ENCODE assay signal across 1 cellular context in genomic region chr7:157607218-157607617, GRCh38.
TF ChIP-seq lines count a peak whose summit lies in the region.

No MANE protein-coding gene starts in this region.

TF ChIP-seq in K562, 482 proteins besides CTCF, POLR2A, EP300 and RAD21 (continued from another document):
- TF ChIP-seq TFAP4 (CRISPR knock-in tag; IDR thresholded peaks at IDR 0.05; ENCODE audit: borderline replicate concordance) (no peak), PATZ1 (CRISPR knock-in tag; IDR thresholded peaks at IDR 0.05; ENCODE audit: borderline replicate concordance) (no peak), ZNF282 (CRISPR knock-in tag; IDR thresholded peaks at IDR 0.05) (no peak), CUX1 (CRISPR knock-in tag; IDR thresholded peaks at IDR 0.05) (no peak), ZNF766 (CRISPR knock-in tag; conservative IDR thresholded peaks at IDR 0.05) (no peak), CEBPG (CRISPR knock-in tag; IDR thresholded peaks at IDR 0.05) (no peak), CEBPG (tag; conservative IDR thresholded peaks at IDR 0.05 in 1 of 2, IDR thresholded peaks at IDR 0.05 in 1 of 2) (no peak)
